12 cellular contexts compared by ENCODE assay signal in genomic region chr1:224774378-224774777, GRCh38.
DNase-seq lines count a peak whose midpoint lies in the region; ATAC-seq, FAIRE-seq and TF ChIP-seq lines count a peak whose summit lies in the region.
"Had no signal": no experiment of that assay in that cellular context is flagged by ENCODE, and none has a peak within 500 bp of the region (broad histone marks: within the 10 kb centered on the region; RNA-seq: fewer than 3 reads in every experiment).

No MANE protein-coding gene starts in this region.

- H3K27ac ChIP-seq in breast epithelium (no peak overlapping the region), K562 (ENCODE audit: extremely low read depth, low read depth, low read length) (no peak overlapping the region)
- H3K27ac ChIP-seq: parathyroid adenoma, SJCRH30 had no signal

- TF ChIP-seq RAD21 in K562 (CRISPR knock-in tag; conservative IDR thresholded peaks at IDR 0.05 in 1 of 2, IDR thresholded peaks at IDR 0.05 in 1 of 2) = peak in 1 of 2 experiments; percentile 24; a peak in 2 of 4 replicates

- no peaks in the 10 kb centered on the region for H3K9me1 ChIP-seq in K562 (ENCODE audit: control insufficient read depth, insufficient read depth, low read length)

- H3K36me3 Mint-ChIP-seq in MCF 10A (ENCODE audit: insufficient read depth, unreplicated experiment) = no peaks in the 10 kb centered on the region
- no peaks in the 10 kb centered on the region for H3K36me3 Mint-ChIP-seq in activated CD4-positive, alpha-beta T cell treated with anti-CD3 and anti-CD28 coated beads, Interleukin-2, amount 10 ng/mL, durations not matched to agents 7 days and 5 days (ENCODE audit: low read depth)

- no peak overlapping the region for H3K9ac ChIP-seq in K562 (ENCODE audit: insufficient read depth in 1 of 2, low read depth in 2 of 2, low read length in 2 of 2)
- H3K9ac ChIP-seq: parathyroid adenoma had no signal

- no peaks in the 10 kb centered on the region for H3K9me3 ChIP-seq in breast epithelium
- H3K9me3 ChIP-seq in K562 (replicated peaks; ENCODE audit: control insufficient read depth, insufficient read depth, low read depth, low read length) = no peaks in the 10 kb centered on the region
- H3K9me3 ChIP-seq: SJCRH30 had no signal

- no peak for TF ChIP-seq EP300 in K562 (IDR thresholded peaks at IDR 0.05; ENCODE audit: low read length)

- peaks cover 8% of the 10 kb centered on the region for H3K4me1 Mint-ChIP-seq in MCF 10A (ENCODE audit: insufficient read depth, unreplicated experiment)
- no peaks in the 10 kb centered on the region for H3K4me1 Mint-ChIP-seq in activated CD4-positive, alpha-beta T cell treated with anti-CD3 and anti-CD28 coated beads, Interleukin-2, amount 10 ng/mL, durations not matched to agents 7 days and 5 days

- no peaks in the 10 kb centered on the region for H3K27me3 Mint-ChIP-seq in MCF 10A (ENCODE audit: insufficient read depth, unreplicated experiment)
- peaks cover 15% of the 10 kb centered on the region for H3K27me3 Mint-ChIP-seq in activated CD4-positive, alpha-beta T cell treated with anti-CD3 and anti-CD28 coated beads, Interleukin-2, amount 10 ng/mL, durations not matched to agents 7 days and 5 days

- FAIRE-seq in K562 (lab: Jason Lieb, UNC) = no peak
- FAIRE-seq in urothelium cell line (lab: Jason Lieb, UNC) = peak; percentile 48

- H3K27me3 ChIP-seq in breast epithelium = no peaks in the 10 kb centered on the region
- H3K27me3 ChIP-seq in K562 (ENCODE audit: control insufficient read depth in 2 of 2, insufficient read depth in 2 of 2, low read length in 2 of 2) = peaks cover 0 to 10% of the 10 kb centered on the region in 2 experiments; a peak in 2 of 5 replicates
- H3K27me3 ChIP-seq: SJCRH30 had no signal

- H3K36me3 ChIP-seq in breast epithelium = no peaks in the 10 kb centered on the region
- no peaks in the 10 kb centered on the region for H3K36me3 ChIP-seq in K562 (ENCODE audit: control insufficient read depth, insufficient read depth, low read length)
- H3K36me3 ChIP-seq: SJCRH30 had no signal

- TF ChIP-seq POLR2A in breast epithelium (IDR thresholded peaks at IDR 0.05) = no peak
- TF ChIP-seq POLR2A in K562 (conservative IDR thresholded peaks at IDR 0.05) = no peak

- peak; percentile 17 for DNase-seq in MCF 10A (ENCODE audit: unreplicated experiment)
- no peak for DNase-seq in breast epithelium (ENCODE audit: low spot score in 2 of 2)
- DNase-seq in K562 (ENCODE audit: extremely low read depth in 1 of 4, low spot score in 3 of 4) = no peak
- DNase-seq in urothelium cell line (ENCODE audit: low spot score) = no peak
- DNase-seq in OCI-M2 (lab: John Stamatoyannopoulos, UW; ENCODE audit: unreplicated experiment) = no peak
- no peak for DNase-seq in NOMO-1 (lab: John Stamatoyannopoulos, UW; ENCODE audit: unreplicated experiment in 2 of 2)
- no peak for DNase-seq in activated CD4-positive, alpha-beta T cell treated with anti-CD3 and anti-CD28 coated beads, Interleukin-2, amount 10 ng/mL, durations not matched to agents 7 days and 5 days
- DNase-seq: C1 segment of cervical spinal cord, NCI-H146, SJCRH30 had no signal

- in situ Hi-C loops in K562 (cut with MboI) = no loop called here

- intact Hi-C loops in MCF 10A (cut with micrococcal nuclease) = no loop called here
- intact Hi-C loops in breast epithelium (cut with DNase I; ENCODE audit: low total_unique reads) = no loop called here
- intact Hi-C loops in K562 (cut with micrococcal nuclease) = no loop called here

- no TSS peak for BruUV-seq in MCF 10A (replicated peaks; lab: Mats Ljungman, UMichigan)
- BruUV-seq in K562 (replicated peaks; lab: Mats Ljungman, UMichigan) = no TSS peak

- H3K9me3 Mint-ChIP-seq in MCF 10A (ENCODE audit: unreplicated experiment) = no peaks in the 10 kb centered on the region
- no peaks in the 10 kb centered on the region for H3K9me3 Mint-ChIP-seq in activated CD4-positive, alpha-beta T cell treated with anti-CD3 and anti-CD28 coated beads, Interleukin-2, amount 10 ng/mL, durations not matched to agents 7 days and 5 days

- ATAC-seq in HG03139 (IDR thresholded peaks at IDR 0.05; ENCODE audit: unreplicated experiment) (peak; percentile 65), K562 (peak; percentile 83)

- H3K79me2 ChIP-seq in K562 (ENCODE audit: control insufficient read depth, insufficient read depth, low read length) = no peaks in the 10 kb centered on the region
- H3K79me2 ChIP-seq: parathyroid adenoma had no signal

- no peak overlapping the region for H3K4me2 ChIP-seq in K562 (ENCODE audit: insufficient read depth, low read length)

- H4K20me1 ChIP-seq in K562 (replicated peaks; ENCODE audit: control insufficient read depth, insufficient read depth, low read length) = no peaks in the 10 kb centered on the region

- H3K27ac Mint-ChIP-seq in MCF 10A (ENCODE audit: low read depth, unreplicated experiment) = no peak overlapping the region
- no peak overlapping the region for H3K27ac Mint-ChIP-seq in activated CD4-positive, alpha-beta T cell treated with anti-CD3 and anti-CD28 coated beads, Interleukin-2, amount 10 ng/mL, durations not matched to agents 7 days and 5 days

- CTCF ChIA-PET in MCF 10A (lab: Yijun Ruan, JAX) (interaction anchor here (0.7 to 1.1 kb wide), 2 partner anchors 52 to 55 kb away, joined by 3 read pairs; no protein-coding TSS in a partner anchor), K562 (lab: Yijun Ruan, JAX; ENCODE audit: low intra/inter-chr PET ratio) (no interaction called here)
- CTCF ChIA-PET in activated CD4-positive, alpha-beta T cell treated with anti-CD3 and anti-CD28 coated beads, Interleukin-2, amount 10 ng/mL, durations not matched to agents 7 days and 5 days (lab: Charles Lee) = no interaction called here

- POLR2A ChIA-PET in MCF 10A (lab: Yijun Ruan, JAX) = no interaction called here
- POLR2A ChIA-PET in K562 (lab: Yijun Ruan, JAX) = interaction anchor here (0.8 kb wide), 1 partner anchor 23 kb away, joined by 3 read pairs; no protein-coding TSS in a partner anchor
- POLR2A ChIA-PET in activated CD4-positive, alpha-beta T cell treated with anti-CD3 and anti-CD28 coated beads, Interleukin-2, amount 10 ng/mL, durations not matched to agents 7 days and 5 days (lab: Charles Lee) = no interaction called here

- H2AFZ ChIP-seq in K562 (ENCODE audit: low read depth, low read length) = no peak overlapping the region
- H2AFZ ChIP-seq: parathyroid adenoma had no signal

- H3K4me3 Mint-ChIP-seq in MCF 10A (ENCODE audit: unreplicated experiment) = no peak overlapping the region
- H3K4me3 Mint-ChIP-seq in activated CD4-positive, alpha-beta T cell treated with anti-CD3 and anti-CD28 coated beads, Interleukin-2, amount 10 ng/mL, durations not matched to agents 7 days and 5 days = no peak overlapping the region

- WGBS in K562 (ENCODE audit: insufficient coverage, low coverage, missing lambda C conversion rate) = 0% methylated on average over 2 of the region's 2 CpGs

- no peaks in the 10 kb centered on the region for H3K4me1 ChIP-seq in breast epithelium
- H3K4me1 ChIP-seq in K562 (replicated peaks in 1 of 2; ENCODE audit: control insufficient read depth in 2 of 2, insufficient read depth in 2 of 2, low read length in 2 of 2) = no peaks in the 10 kb centered on the region
- H3K4me1 ChIP-seq: parathyroid adenoma had no signal

- TF ChIP-seq CTCF in MCF 10A (IDR thresholded peaks at IDR 0.05; ENCODE audit: unreplicated experiment) = peak; percentile 30
- TF ChIP-seq CTCF in breast epithelium (IDR thresholded peaks at IDR 0.05) = no peak
- peak; percentile 21 to 45 (median 41); a peak in 4 of 6 replicates for TF ChIP-seq CTCF in K562 (IDR thresholded peaks at IDR 0.05 in 2 of 3, conservative IDR thresholded peaks at IDR 0.05 in 1 of 3; ENCODE audit: insufficient read depth in 2 of 3, low read depth in 1 of 3, low read length in 3 of 3)

- H3K4me3 ChIP-seq in breast epithelium (no peak overlapping the region), K562 (no peak overlapping the region)
- H3K4me3 ChIP-seq: SJCRH30 had no signal

TF ChIP-seq in K562, 482 proteins besides CTCF, POLR2A, EP300 and RAD21:
- TF ChIP-seq ZNF347 (CRISPR knock-in tag; IDR thresholded peaks at IDR 0.05; ENCODE audit: low read depth) (no peak), VEZF1 (CRISPR knock-in tag; IDR thresholded peaks at IDR 0.05) (peak; percentile 34; the same call in 1 of the 2 replicates), SIN3B (IDR thresholded peaks at IDR 0.05; ENCODE audit: low read depth) (no peak), SPI1 (IDR thresholded peaks at IDR 0.05; ENCODE audit: borderline replicate concordance, low read depth, low read length) (peak; percentile 56; the same call in 1 of the 2 replicates)
TF ChIP-seq in K562: peak in this region for 2.

Comparison
In these comparisons a context has a peak if more than half of its experiments do, and no peak if none do; other contexts are left out.
1. CTCF ChIP-seq: peak in MCF 10A (single experiment) and K562 (3 of 3); none in breast epithelium (0 of 3).